27 cellular contexts compared by ENCODE assay signal in the genomic region with DNA sequence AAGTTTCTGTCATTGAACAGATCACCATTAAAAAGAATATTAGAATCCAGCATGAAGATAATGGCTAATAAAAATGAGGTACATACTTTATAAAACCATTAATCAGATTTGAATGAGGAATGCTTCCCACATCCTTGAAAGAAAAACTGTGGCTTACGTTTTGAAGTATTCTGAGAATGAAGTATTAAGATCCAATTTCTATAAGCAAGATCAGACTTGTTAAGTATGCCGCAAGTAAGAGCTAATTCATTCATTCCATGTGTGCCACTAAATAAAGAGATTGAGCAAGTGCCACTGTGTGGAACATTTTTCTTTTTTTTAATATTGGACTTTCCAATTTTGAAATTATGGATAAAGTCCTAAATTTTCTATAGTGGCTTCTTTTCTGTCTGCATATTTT.
"Had no signal": no experiment of that assay in that cellular context is flagged by ENCODE, and none has a peak within 500 bp of the region (broad histone marks: within the 10 kb centered on the region; RNA-seq: fewer than 3 reads in every experiment).

No MANE protein-coding gene starts in this region.

- H3K4me3 Mint-ChIP-seq: activated CD4-positive, alpha-beta memory T cell treated with anti-CD3 and anti-CD28 coated beads, Interleukin-2, amount 10 ng/mL, durations not matched to agents 7 days and 5 days; activated CD8-positive, alpha-beta memory T cell treated with anti-CD3 and anti-CD28 coated beads, Interleukin-2, amount 10 ng/mL, durations not matched to agents 7 days and 5 days; activated naive CD4-positive, alpha-beta T cell treated with anti-CD3 and anti-CD28 coated beads, Interleukin-2, amount 10 ng/mL, durations not matched to agents 7 days and 5 days; activated naive CD8-positive, alpha-beta T cell; activated naive CD8-positive, alpha-beta T cell treated with anti-CD3 and anti-CD28 coated beads, Interleukin-2, amount 50 U/mL, for 24 hours; brain; central memory CD8-positive, alpha-beta T cell had no signal

- H3K9me3 ChIP-seq: Peyer's patch had no signal

- H3K27me3 Mint-ChIP-seq: activated CD4-positive, alpha-beta memory T cell treated with anti-CD3 and anti-CD28 coated beads, Interleukin-2, amount 10 ng/mL, durations not matched to agents 7 days and 5 days; activated CD8-positive, alpha-beta memory T cell treated with anti-CD3 and anti-CD28 coated beads, Interleukin-2, amount 10 ng/mL, durations not matched to agents 7 days and 5 days; activated naive CD4-positive, alpha-beta T cell treated with anti-CD3 and anti-CD28 coated beads, Interleukin-2, amount 10 ng/mL, durations not matched to agents 7 days and 5 days; activated naive CD8-positive, alpha-beta T cell; activated naive CD8-positive, alpha-beta T cell treated with anti-CD3 and anti-CD28 coated beads, Interleukin-2, amount 50 U/mL, for 24 hours; brain; central memory CD8-positive, alpha-beta T cell had no signal

- H3K27ac Mint-ChIP-seq: activated CD4-positive, alpha-beta memory T cell treated with anti-CD3 and anti-CD28 coated beads, Interleukin-2, amount 10 ng/mL, durations not matched to agents 7 days and 5 days; activated CD8-positive, alpha-beta memory T cell treated with anti-CD3 and anti-CD28 coated beads, Interleukin-2, amount 10 ng/mL, durations not matched to agents 7 days and 5 days; activated naive CD4-positive, alpha-beta T cell treated with anti-CD3 and anti-CD28 coated beads, Interleukin-2, amount 10 ng/mL, durations not matched to agents 7 days and 5 days; activated naive CD8-positive, alpha-beta T cell; activated naive CD8-positive, alpha-beta T cell treated with anti-CD3 and anti-CD28 coated beads, Interleukin-2, amount 50 U/mL, for 24 hours; brain had no signal

- H3K27me3 ChIP-seq: cardiac muscle cell, Peyer's patch had no signal

- H3K9me3 Mint-ChIP-seq: activated CD4-positive, alpha-beta memory T cell treated with anti-CD3 and anti-CD28 coated beads, Interleukin-2, amount 10 ng/mL, durations not matched to agents 7 days and 5 days; activated naive CD4-positive, alpha-beta T cell treated with anti-CD3 and anti-CD28 coated beads, Interleukin-2, amount 10 ng/mL, durations not matched to agents 7 days and 5 days; activated naive CD8-positive, alpha-beta T cell treated with anti-CD3 and anti-CD28 coated beads, Interleukin-2, amount 50 U/mL, for 24 hours; central memory CD8-positive, alpha-beta T cell had no signal

- DNase-seq: activated CD4-positive, alpha-beta memory T cell treated with anti-CD3 and anti-CD28 coated beads, Interleukin-2, amount 10 ng/mL, durations not matched to agents 7 days and 5 days; activated CD4-positive, alpha-beta T cell treated with anti-CD3 and anti-CD28 coated beads for 1 hour; activated CD4-positive, alpha-beta T cell treated with anti-CD3 and anti-CD28 coated beads for 48 hours; activated CD4-positive, CD25-positive, alpha-beta regulatory T cell; activated CD8-positive, alpha-beta memory T cell treated with anti-CD3 and anti-CD28 coated beads for 24 hours; activated CD8-positive, alpha-beta memory T cell treated with anti-CD3 and anti-CD28 coated beads, Interleukin-2, amount 10 ng/mL, durations not matched to agents 7 days and 5 days; activated CD8-positive, alpha-beta memory T cell treated with anti-CD3 and anti-CD28 coated beads, Interleukin-2, amount 50 U/mL, for 48 hours; activated effector memory CD4-positive, alpha-beta T cell treated with Interleukin-2 at 50 U/mL for 16 hours; activated naive CD4-positive, alpha-beta T cell treated with anti-CD3 and anti-CD28 coated beads, Interleukin-2, amount 10 ng/mL, durations not matched to agents 7 days and 5 days; activated naive CD8-positive, alpha-beta T cell treated with anti-CD3 and anti-CD28 coated beads, Interleukin-2, amount 50 U/mL, for 24 hours; activated T-cell treated with anti-CD3 and anti-CD28 coated beads, Interleukin-2, amount 50 U/mL, for 48 hours; anterior cingulate cortex; NCI-H1105; NCI-H1417 treated with DMSO at 0.1 percent for 48 hours; NCI-H187 treated with DMSO at 0.1 percent for 48 hours; NCI-H2081; NCI-H345; NCI-H524 treated with DMSO at 0.1 percent for 48 hours; Peyer's patch; Right ventricle myocardium superior; RPMI8226; T1000; WERI-Rb-1 had no signal

- H3K27ac ChIP-seq: cardiac muscle cell, Peyer's patch, WERI-Rb-1 had no signal

- ATAC-seq: activated CD8-positive, alpha-beta memory T cell treated with anti-CD3 and anti-CD28 coated beads, Interleukin-2, amount 10 ng/mL, durations not matched to agents 7 days and 5 days; activated naive CD8-positive, alpha-beta T cell treated with anti-CD3 and anti-CD28 coated beads, Interleukin-2, amount 50 U/mL, for 24 hours had no signal

- H3K4me1 Mint-ChIP-seq: activated CD4-positive, alpha-beta memory T cell treated with anti-CD3 and anti-CD28 coated beads, Interleukin-2, amount 10 ng/mL, durations not matched to agents 7 days and 5 days; activated CD8-positive, alpha-beta memory T cell treated with anti-CD3 and anti-CD28 coated beads, Interleukin-2, amount 10 ng/mL, durations not matched to agents 7 days and 5 days; activated naive CD4-positive, alpha-beta T cell treated with anti-CD3 and anti-CD28 coated beads, Interleukin-2, amount 10 ng/mL, durations not matched to agents 7 days and 5 days had no signal

- H3K4me1 ChIP-seq: Peyer's patch had no signal

- H3K4me3 ChIP-seq: cardiac muscle cell, Peyer's patch had no signal
